In the genomic region with DNA sequence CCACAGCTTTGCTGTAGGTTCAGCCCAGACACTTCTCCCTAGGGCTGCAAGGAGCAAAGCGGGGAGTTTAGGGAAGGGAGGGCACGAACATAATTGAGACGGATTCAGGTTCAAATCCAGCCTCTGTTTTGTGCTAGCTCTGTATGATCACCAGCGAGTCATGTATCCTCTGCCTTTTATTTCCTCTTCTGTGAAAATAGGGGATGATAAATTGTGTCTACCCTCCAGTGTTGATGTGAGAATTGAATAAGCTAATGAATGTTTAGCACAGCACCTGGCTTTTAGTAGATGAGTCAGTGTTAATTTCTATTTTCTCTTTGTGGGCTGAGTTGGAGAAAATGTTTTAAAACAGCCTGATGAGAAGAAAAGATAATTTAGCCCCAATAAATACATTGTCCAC, we compare ENCODE assay signal across 16 cellular contexts. TPM values are rescaled to one million over a fixed set of nuclear protein-coding genes. Genes with fewer than 3 reads are reported as not detected.
DNase-seq lines count a peak whose midpoint lies in the region; ATAC-seq and TF ChIP-seq lines count a peak whose summit lies in the region.
"Had no signal": no experiment of that assay in that cellular context is flagged by ENCODE, and none has a peak within 500 bp of the region (broad histone marks: within the 10 kb centered on the region; RNA-seq: fewer than 3 reads in every experiment).

No MANE protein-coding gene starts in this region.

- no peaks in the 10 kb centered on the region for H3K27me3 Mint-ChIP-seq in activated T-cell treated with anti-CD3 and anti-CD28 coated beads, Interleukin-2, amount 50 U/mL, for 24 hours
- H3K27me3 Mint-ChIP-seq: CD8-positive, alpha-beta memory T cell had no signal

- H3K4me3 ChIP-seq in thoracic aorta, result no peak overlapping the region
- H3K4me3 ChIP-seq: HAP-1 had no signal

- TF ChIP-seq CTCF in thoracic aorta (IDR thresholded peaks at IDR 0.05), result no peak

- no peaks in the 10 kb centered on the region for H3K9me3 Mint-ChIP-seq in activated T-cell treated with anti-CD3 and anti-CD28 coated beads, Interleukin-2, amount 50 U/mL, for 24 hours
- H3K9me3 Mint-ChIP-seq: CD14-positive monocyte; CD8-positive, alpha-beta memory T cell had no signal

- no peaks in the 10 kb centered on the region for H3K36me3 ChIP-seq in thoracic aorta
- H3K36me3 ChIP-seq: HAP-1 had no signal

- no peaks in the 10 kb centered on the region for H3K4me1 ChIP-seq in thoracic aorta (ENCODE audit: control insufficient read depth in 1 of 2, low read depth in 2 of 2)
- H3K4me1 ChIP-seq: Caco-2, HAP-1 had no signal

- peaks cover 14% of the 10 kb centered on the region for H3K4me1 Mint-ChIP-seq in activated T-cell treated with anti-CD3 and anti-CD28 coated beads, Interleukin-2, amount 50 U/mL, for 24 hours (ENCODE audit: low read depth)
- H3K4me1 Mint-ChIP-seq: CD14-positive monocyte; CD8-positive, alpha-beta memory T cell had no signal

- peak overlapping the region; percentile 61 for H3K27ac Mint-ChIP-seq in activated T-cell treated with anti-CD3 and anti-CD28 coated beads, Interleukin-2, amount 50 U/mL, for 24 hours

- no peaks in the 10 kb centered on the region for H3K27me3 ChIP-seq in thoracic aorta (replicated peaks; ENCODE audit: insufficient read depth)

- ATAC-seq in thoracic aorta (ENCODE audit: insufficient number of reproducible peaks, low FRiP score, low read depth) (peak; percentile 32), SK-N-SH treated with all-trans-retinoic acid at 6 μM for 48 hours (no peak)

- H3K27ac ChIP-seq in thoracic aorta, result no peak overlapping the region

- peaks cover 11% of the 10 kb centered on the region for H3K36me3 Mint-ChIP-seq in activated T-cell treated with anti-CD3 and anti-CD28 coated beads, Interleukin-2, amount 50 U/mL, for 24 hours (ENCODE audit: low read depth)

- DNase-seq in activated T-cell treated with anti-CD3 and anti-CD28 coated beads, Interleukin-2, amount 50 U/mL, for 24 hours, result no peak
- DNase-seq in activated T-cell treated with anti-CD3 and anti-CD28 coated beads for 4 hours, result no peak
- DNase-seq in NCI-H774 (lab: John Stamatoyannopoulos, UW), result peak; percentile 85
- DNase-seq in dermis blood vessel endothelial cell, result peak; percentile 10
- no peak for DNase-seq in thoracic aorta (ENCODE audit: low spot score)
- no peak for DNase-seq in NK-92 (lab: John Stamatoyannopoulos, UW; ENCODE audit: unreplicated experiment)
- DNase-seq: Caco-2; CD8-positive, alpha-beta memory T cell; DMS53; GF-D8 had no signal

- no peaks in the 10 kb centered on the region for H3K9me3 ChIP-seq in thoracic aorta
- H3K9me3 ChIP-seq: Caco-2, HAP-1 had no signal

- H3K4me3 Mint-ChIP-seq in activated T-cell treated with anti-CD3 and anti-CD28 coated beads, Interleukin-2, amount 50 U/mL, for 24 hours, result no peak overlapping the region
- H3K4me3 Mint-ChIP-seq: CD14-positive monocyte; CD8-positive, alpha-beta memory T cell had no signal

TF ChIP-seq in SK-N-SH treated with all-trans-retinoic acid at 6 μM for 48 hours, 23 proteins besides CTCF, POLR2A, EP300 and RAD21:
- TF ChIP-seq TCF4 (CRISPR knock-in tag; IDR thresholded peaks at IDR 0.05; ENCODE audit: borderline replicate concordance), result no peak
- TF ChIP-seq PPARA (CRISPR knock-in tag; IDR thresholded peaks at IDR 0.05; ENCODE audit: borderline replicate concordance), result no peak
- no peak for TF ChIP-seq ZNF565 (CRISPR knock-in tag; conservative IDR thresholded peaks at IDR 0.05; ENCODE audit: low read depth)
- TF ChIP-seq, protein P1, sequence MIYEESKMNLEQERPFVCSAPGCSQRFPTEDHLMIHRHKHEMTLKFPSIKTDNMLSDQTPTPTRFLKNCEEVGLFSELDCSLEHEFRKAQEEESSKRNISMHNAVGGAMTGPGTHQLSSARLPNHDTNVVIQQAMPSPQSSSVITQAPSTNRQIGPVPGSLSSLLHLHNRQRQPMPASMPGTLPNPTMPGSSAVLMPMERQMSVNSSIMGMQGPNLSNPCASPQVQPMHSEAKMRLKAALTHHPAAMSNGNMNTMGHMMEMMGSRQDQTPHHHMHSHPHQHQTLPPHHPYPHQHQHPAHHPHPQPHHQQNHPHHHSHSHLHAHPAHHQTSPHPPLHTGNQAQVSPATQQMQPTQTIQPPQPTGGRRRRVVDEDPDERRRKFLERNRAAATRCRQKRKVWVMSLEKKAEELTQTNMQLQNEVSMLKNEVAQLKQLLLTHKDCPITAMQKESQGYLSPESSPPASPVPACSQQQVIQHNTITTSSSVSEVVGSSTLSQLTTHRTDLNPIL (CRISPR knock-in tag; IDR thresholded peaks at IDR 0.05; ENCODE audit: low read depth), result no peak
- no peak for TF ChIP-seq ESRRG (CRISPR knock-in tag; IDR thresholded peaks at IDR 0.05)
- TF ChIP-seq RARB (CRISPR knock-in tag; IDR thresholded peaks at IDR 0.05), result no peak
- TF ChIP-seq ARNTL (CRISPR knock-in tag; IDR thresholded peaks at IDR 0.05; ENCODE audit: borderline replicate concordance, low read depth), result no peak

RNA-seq across cellular contexts. Expression of a gene that starts 6.2 kb away (rescaled TPM):
- not detected in 2 replicates for total RNA-seq in dermis blood vessel endothelial cell
- not detected for total RNA-seq in thoracic aorta
- total RNA-seq: A673; Caco-2; CD8-positive, alpha-beta memory T cell; H1; HT-29 had no signal

Comparison
In these comparisons a context has a peak if more than half of its experiments do, and no peak if none do; other contexts are left out.
1. DNase-seq: peak in NCI-H774 (single experiment) and dermis blood vessel endothelial cell (single experiment); none in activated T-cell treated with anti-CD3 and anti-CD28 coated beads, Interleukin-2, amount 50 U/mL, for 24 hours (single experiment), activated T-cell treated with anti-CD3 and anti-CD28 coated beads for 4 hours (single experiment), thoracic aorta (single experiment) and NK-92 (single experiment).